8 cellular contexts compared by ENCODE assay signal in the genomic region with DNA sequence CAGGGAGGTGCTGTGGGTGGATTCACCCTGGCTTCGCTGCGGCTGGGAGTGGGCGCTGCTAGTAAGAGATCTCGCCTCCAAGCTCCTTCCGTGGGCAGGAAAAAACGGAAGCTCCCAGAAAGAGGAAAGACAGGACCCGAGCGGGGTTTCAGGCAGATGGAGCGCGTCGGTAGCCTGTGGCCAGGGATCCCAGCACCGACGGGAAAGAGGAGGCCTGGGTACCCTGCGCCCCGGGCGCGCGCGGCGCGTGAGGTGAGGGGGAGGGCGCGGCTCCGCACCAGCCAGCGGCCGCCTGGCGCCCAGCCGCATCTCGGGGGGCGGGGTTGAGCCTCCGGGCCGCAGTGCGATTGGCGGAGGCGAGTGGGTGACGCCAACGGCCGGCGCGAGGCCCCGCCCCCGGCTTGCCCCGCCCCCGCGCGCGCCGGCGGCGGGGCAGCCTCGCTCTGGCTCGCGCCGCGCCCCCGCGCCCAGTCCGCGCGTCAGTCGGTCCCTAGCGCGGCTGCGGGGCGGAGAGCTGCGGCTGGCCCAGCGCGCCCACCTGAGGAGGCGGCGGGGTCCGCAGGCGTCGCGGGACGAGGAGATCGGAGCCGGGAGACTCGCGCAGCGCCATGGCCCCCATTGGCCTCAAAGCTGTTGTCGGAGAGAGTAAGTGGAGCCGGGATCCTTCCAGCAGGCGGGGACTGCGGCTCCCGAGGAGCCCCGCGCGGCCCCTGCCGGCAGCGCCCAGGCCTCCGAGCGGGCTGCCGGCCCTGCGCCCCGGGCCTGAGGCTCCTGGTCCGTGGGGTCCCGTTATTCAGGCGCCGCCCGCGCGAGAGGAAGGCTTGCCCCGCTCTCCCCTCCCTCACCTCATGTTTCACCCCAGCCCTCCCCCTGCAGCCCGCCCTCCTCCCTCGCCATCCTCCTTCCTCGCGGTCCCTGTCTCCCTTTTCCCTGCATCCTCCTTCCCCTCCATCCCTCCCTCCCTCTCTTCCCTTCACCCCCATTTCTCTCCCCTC. TPM values are rescaled to one million over a fixed set of nuclear protein-coding genes. Genes with fewer than 3 reads are reported as not detected.
DNase-seq lines count a peak whose midpoint lies in the region; ATAC-seq and TF ChIP-seq lines count a peak whose summit lies in the region.

A gene (plus strand): TSS at position 482 of the 995 bp plus-strand sequence. CDS start 127 bp downstream, at position 609.

- peak in 2 of 6 experiments; percentile 31 to 32 for TF ChIP-seq CTCF in adrenal gland (IDR thresholded peaks at IDR 0.05)
- TF ChIP-seq CTCF in prostate gland (IDR thresholded peaks at IDR 0.05): peak in 2 of 4 experiments; percentile 35 to 37
- TF ChIP-seq CTCF in upper lobe of right lung (IDR thresholded peaks at IDR 0.05): peak; percentile 13

- H3K9me3 ChIP-seq in adrenal gland (replicated peaks in 1 of 3) (no peaks in the 10 kb centered on the region), prostate gland (no peaks in the 10 kb centered on the region), upper lobe of right lung (no peaks in the 10 kb centered on the region)

- DNase-seq in NCI-H1417 (lab: John Stamatoyannopoulos, UW): peak; percentile 88 to 96 (median 94)
- DNase-seq in adrenal gland: peak; percentile 83 to 93 (median 90)
- peak; percentile 91 for DNase-seq in left cardiac atrium
- peak; percentile 89 for DNase-seq in prostate gland (ENCODE audit: low spot score)
- peak; percentile 94 for DNase-seq in upper lobe of right lung

- TF ChIP-seq POLR2A in adrenal gland (IDR thresholded peaks at IDR 0.05) (peak; percentile 88 to 90), prostate gland (IDR thresholded peaks at IDR 0.05) (peak; percentile 79)

- peak within 1 kb of the TSS; percentile 57 to 95 (median 79) for H3K27ac ChIP-seq in adrenal gland
- H3K27ac ChIP-seq in prostate gland: peak within 1 kb of the TSS; percentile 86 to 89
- H3K27ac ChIP-seq in upper lobe of right lung: peak within 1 kb of the TSS; percentile 79

- WGBS in adrenal gland, 4 donors: 0 to 1% (median 1%) methylated on average over 18 to 107 of the region's 107 CpGs
- WGBS in prostate gland: under 1% methylated on average over 40 of the region's 107 CpGs

- H3K4me3 ChIP-seq in GM08714 (ENCODE audit: low read length) (peak within 1 kb of the TSS; percentile 81), adrenal gland (peak within 1 kb of the TSS; percentile 45 to 89 (median 63)), prostate gland (peak within 1 kb of the TSS; percentile 81 to 98), upper lobe of right lung (peak within 1 kb of the TSS; percentile 74)

- H3K27me3 ChIP-seq in adrenal gland (no peaks in the 10 kb centered on the region), prostate gland (replicated peaks; ENCODE audit: insufficient read depth) (no peaks in the 10 kb centered on the region), upper lobe of right lung (no peaks in the 10 kb centered on the region)

- no peaks in the 10 kb centered on the region for H3K36me3 ChIP-seq in adrenal gland (replicated peaks in 1 of 2)
- H3K36me3 ChIP-seq in prostate gland: no peaks in the 10 kb centered on the region
- no peaks in the 10 kb centered on the region for H3K36me3 ChIP-seq in upper lobe of right lung

- ATAC-seq in HG02610 (IDR thresholded peaks at IDR 0.05; ENCODE audit: unreplicated experiment) (peak; percentile 92), left cardiac atrium (peak; percentile 87 to 94), upper lobe of right lung (peak; percentile 91)

- H3K4me1 ChIP-seq in adrenal gland (replicated peaks in 1 of 2): peaks cover 6 to 42% of the 10 kb centered on the region in 2 donors
- no peaks in the 10 kb centered on the region for H3K4me1 ChIP-seq in prostate gland (replicated peaks)
- peaks cover 18% of the 10 kb centered on the region for H3K4me1 ChIP-seq in upper lobe of right lung

- intact Hi-C loops in T-helper 1 cell treated with Interleukin-12 subunit alpha and Interleukin-12 subunit beta and Interleukin-4 antibody, amounts not matched to agents 30 ng/mL and 1 ng/mL, for 36 hours (cut with micrococcal nuclease): loop anchor here (1.0 to 5.0 kb wide), 12 partner anchors 43 to 1865 kb away; a partner anchor contains a TSS
- intact Hi-C loops in adrenal gland (cut with DNase I): no loop called here
- intact Hi-C loops in left cardiac atrium (cut with DNase I): no loop called here
- intact Hi-C loops in prostate gland (cut with DNase I): loop anchor here (5.0 kb wide), 2 partner anchors 105 to 305 kb away; a partner anchor contains a TSS
- intact Hi-C loops in upper lobe of right lung (cut with DNase I): no loop called here

RNA-seq across cellular contexts. Expression of the gene that starts here (rescaled TPM):
- total RNA-seq in T-helper 1 cell treated with Interleukin-12 subunit alpha and Interleukin-12 subunit beta and Interleukin-4 antibody, amounts not matched to agents 30 ng/mL and 1 ng/mL, for 36 hours: 16.0 and 16.8 TPM in 2 replicates
- 100 to 1,000 TPM in 1 of 8 donors, 10 to 100 TPM in 7; 36.1 to 169 (median 69.5) TPM for total RNA-seq in adrenal gland
- polyA plus RNA-seq in adrenal gland: 10 to 100 TPM; 29.4 to 61.6 (median 29.7) TPM
- total RNA-seq in left cardiac atrium: 10 to 100 TPM; 40.4 to 41.5 TPM
- total RNA-seq in prostate gland: 10 to 100 TPM; 32.2 to 47.6 TPM
- 92.1 TPM for total RNA-seq in upper lobe of right lung

Comparison
In these comparisons a context has a peak if more than half of its experiments do, and no peak if none do; other contexts are left out.
1. Peak in every context shown above with its lines: DNase-seq, ATAC-seq, H3K4me3 ChIP-seq and H3K27ac ChIP-seq.
2. intact Hi-C loops: an anchor here in T-helper 1 cell treated with Interleukin-12 subunit alpha and Interleukin-12 subunit beta and Interleukin-4 antibody, amounts not matched to agents 30 ng/mL and 1 ng/mL, for 36 hours (1.0 to 5.0 kb wide) and prostate gland (5.0 kb wide); none called in adrenal gland, left cardiac atrium and upper lobe of right lung.